In genomic region chr6:146265051-146265450, GRCh38 we compare ENCODE assay signal across 18 cellular contexts.
A peak's percentile ranks its signal among the peaks of the same experiment; 100 is the strongest.
DNase-seq lines count a peak whose midpoint lies in the region; ATAC-seq and TF ChIP-seq lines count a peak whose summit lies in the region.
"Had no signal": no experiment of that assay in that cellular context is flagged by ENCODE, and none has a peak within 500 bp of the region (broad histone marks: within the 10 kb centered on the region; RNA-seq: fewer than 3 reads in every experiment).

No MANE protein-coding gene starts in this region.

- no peak overlapping the region for H3K4me3 ChIP-seq in astrocyte of the spinal cord (ENCODE audit: low read depth, low read length)
- H3K4me3 ChIP-seq: GM23338 had no signal

- TF ChIP-seq CTCF in astrocyte of the spinal cord (IDR thresholded peaks at IDR 0.05; ENCODE audit: low read depth, low read length) = no peak

- in situ Hi-C loops in astrocyte of the spinal cord (cut with HindIII; ENCODE audit: low sequenced_read_pairs) = no loop called here

- intact Hi-C loops in cardiac septum (cut with DNase I) = no loop called here

- DNase-seq in ELR (ENCODE audit: low read depth) (peak; percentile 21), M059J (ENCODE audit: low read depth) (peak; percentile 9), astrocyte of the spinal cord (ENCODE audit: low read depth, low spot score) (peak; percentile 13), ecto neural progenitor cell (ENCODE audit: low spot score) (no peak), cerebellar cortex (ENCODE audit: low spot score) (no peak), cardiac septum (ENCODE audit: low spot score) (no peak)
- DNase-seq: BE2C; C1 segment of cervical spinal cord; CD4-positive, CD25-positive, alpha-beta regulatory T cell; CD8-positive, alpha-beta memory T cell; COR-L47; DMS 273 treated with DMSO at 0.1 percent for 48 hours; DMS53; DND-41; GDM1 had no signal

- no peak for ATAC-seq in HG02840 (IDR thresholded peaks at IDR 0.05; ENCODE audit: low FRiP score, unreplicated experiment)
- ATAC-seq: GM23338, HCT116 had no signal

Comparison
In these comparisons a context has a peak if more than half of its experiments do, and no peak if none do; other contexts are left out.
1. DNase-seq: peak in ELR (single experiment), M059J (single experiment) and astrocyte of the spinal cord (single experiment); none in ecto neural progenitor cell (single experiment), cerebellar cortex (single experiment) and cardiac septum (single experiment).